8 cellular contexts compared by ENCODE assay signal in genomic region chr3:128123538-128124368, GRCh38. TPM values are rescaled to one million over a fixed set of nuclear protein-coding genes. Genes with fewer than 3 reads are reported as not detected.
DNase-seq lines count a peak whose midpoint lies in the region; ATAC-seq and TF ChIP-seq lines count a peak whose summit lies in the region.

Gene RUVBL1 (minus strand): TSS chr3:128123812. CDS start chr3:128123724, 88 bp downstream.

- H3K9me3 ChIP-seq in BE2C: no peaks in the 10 kb centered on the region
- no peaks in the 10 kb centered on the region for H3K9me3 ChIP-seq in colonic mucosa

- DNase-seq in BE2C: peak; percentile 99
- DNase-seq in GM19240 (ENCODE audit: insufficient read length, low spot score): peak; percentile 92
- DNase-seq in NCI-H526 (lab: John Stamatoyannopoulos, UW): peak; percentile 99 to 100
- DNase-seq in activated CD4-positive, alpha-beta T cell treated with anti-CD3 and anti-CD28 coated beads for 48 hours: peak; percentile 98
- DNase-seq in colonic mucosa: peak; percentile 97
- DNase-seq in stimulated activated CD4-positive, alpha-beta T cell treated with anti-CD3 and anti-CD28 coated beads, Interleukin-1b, Interleukin-23, amount 100 ng/mL, for 4 hours (ENCODE audit: low read depth in 2 of 2): peak; percentile 88 to 91

- H3K9ac ChIP-seq in colonic mucosa (ENCODE audit: low read depth in 2 of 2, low read length in 2 of 2): peak within 1 kb of the TSS; percentile 74 to 78

- no peak for TF ChIP-seq CTCF in BE2C (IDR thresholded peaks at IDR 0.05; ENCODE audit: low read depth, low read length)
- no peak for TF ChIP-seq CTCF in colonic mucosa (IDR thresholded peaks at IDR 0.05)

- H3K4me1 ChIP-seq in BE2C (no peaks in the 10 kb centered on the region), colonic mucosa (no peaks in the 10 kb centered on the region)

- peak within 1 kb of the TSS; percentile 94 for H3K4me3 ChIP-seq in BE2C (ENCODE audit: low read depth, low read length)
- peak within 1 kb of the TSS; percentile 95 for H3K4me3 ChIP-seq in colonic mucosa

- peak within 1 kb of the TSS; percentile 38 for H3K27ac ChIP-seq in colonic mucosa
- peak within 1 kb of the TSS; percentile 24 for H3K27ac ChIP-seq in layer of hippocampus (ENCODE audit: low read depth, low read length)

- H3K36me3 ChIP-seq in BE2C: peaks cover 15% of the 10 kb centered on the region
- H3K36me3 ChIP-seq in colonic mucosa: no peaks in the 10 kb centered on the region

- ATAC-seq in HG03460 (IDR thresholded peaks at IDR 0.05; ENCODE audit: unreplicated experiment): peak; percentile 98

- intact Hi-C loops in colonic mucosa (cut with DNase I): loop anchor here (2.0 to 10.0 kb wide), 2 partner anchors 29 to 49 kb away; partner anchors contain the start of gene EEFSEC

- H3K27me3 ChIP-seq in BE2C (no peaks in the 10 kb centered on the region), colonic mucosa (no peaks in the 10 kb centered on the region), layer of hippocampus (ENCODE audit: control insufficient read depth, insufficient read depth, low read length) (no peaks in the 10 kb centered on the region)

RNA-seq across cellular contexts. Expression of gene RUVBL1, which starts in this region (rescaled TPM):
- 251 TPM for polyA plus RNA-seq in BE2C (2012; ENCODE audit: insufficient read depth, insufficient read length, low read depth)
- total RNA-seq in colonic mucosa: 10 to 100 TPM; 16.1 to 48.2 TPM

Comparison
In these comparisons a context has a peak if more than half of its experiments do, and no peak if none do; other contexts are left out.
1. Peak in every context shown above with its lines: DNase-seq, ATAC-seq, H3K4me3 ChIP-seq and H3K27ac ChIP-seq.